Comparison of ENCODE assay signal across 23 cellular contexts in the genomic region with DNA sequence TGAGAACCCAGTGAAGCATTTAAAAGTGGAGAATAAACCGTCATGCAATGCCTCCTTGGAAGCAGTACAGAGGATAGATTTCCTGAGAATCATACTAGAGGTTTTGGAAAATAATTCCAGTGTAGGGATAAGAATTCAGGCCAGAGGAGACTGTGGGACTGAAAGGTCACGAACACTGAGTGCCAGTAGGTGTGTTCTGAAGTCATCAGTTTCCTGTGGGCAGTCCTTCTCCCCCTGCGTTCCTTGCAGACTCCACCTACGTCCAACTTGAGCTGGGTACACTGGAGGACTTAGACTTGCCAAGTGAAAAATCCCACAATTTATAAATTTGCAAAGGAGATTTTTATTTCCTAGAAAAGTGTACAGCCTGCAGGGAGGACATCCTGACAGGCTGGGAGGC.
DNase-seq lines count a peak whose midpoint lies in the region; ATAC-seq and TF ChIP-seq lines count a peak whose summit lies in the region.
"Had no signal": no experiment of that assay in that cellular context is flagged by ENCODE, and none has a peak within 500 bp of the region (broad histone marks: within the 10 kb centered on the region; RNA-seq: fewer than 3 reads in every experiment).

No MANE protein-coding gene starts in this region.

- 31 to 52% (median 36%) methylated on average over 4 of the region's 4 CpGs for WGBS in heart left ventricle, 4 donors
- WGBS in aorta, 2 donors = 4 to 7% methylated on average over 4 of the region's 4 CpGs

- no peak for TF ChIP-seq CTCF in heart left ventricle (IDR thresholded peaks at IDR 0.05)

- TF ChIP-seq POLR2A in heart left ventricle (IDR thresholded peaks at IDR 0.05) = no peak

- intact Hi-C loops in heart left ventricle (cut with DNase I) (no loop called here), Right ventricle myocardium inferior (cut with DNase I) (no loop called here), left ventricle myocardium superior (cut with micrococcal nuclease) (no loop called here), aorta (cut with DNase I) (no loop called here)

- peaks cover 0 to 8% (median 0%) of the 10 kb centered on the region in 12 donors for H3K9me3 ChIP-seq in heart left ventricle
- H3K9me3 ChIP-seq in aorta (ENCODE audit: control insufficient read depth, low read length) = peaks cover 2% of the 10 kb centered on the region

- H3K4me3 ChIP-seq in heart left ventricle = no peak overlapping the region
- H3K4me3 ChIP-seq in aorta (ENCODE audit: low read length in 2 of 2) = no peak overlapping the region

- H3K4me1 ChIP-seq in heart left ventricle (peaks cover 0 to 14% (median 0%) of the 10 kb centered on the region in 12 donors), aorta (ENCODE audit: control insufficient read depth in 1 of 2, insufficient read depth in 2 of 2, low read length in 2 of 2) (peaks cover 5 to 11% of the 10 kb centered on the region in 2 donors)

- H3K27ac ChIP-seq in heart left ventricle (peak overlapping the region in 1 of 12 donors; percentile 37), aorta (ENCODE audit: low read depth in 1 of 2, low read length in 2 of 2) (peak overlapping the region in 1 of 2 donors; percentile 88)
- H3K27ac ChIP-seq: HL-60, RWPE1 had no signal

- peak in 3 of 4 donors; percentile 59 to 83 (median 78) for ATAC-seq in heart left ventricle
- ATAC-seq in Right ventricle myocardium inferior = no peak
- ATAC-seq in left ventricle myocardium superior = peak; percentile 78
- ATAC-seq in aorta (ENCODE audit: low FRiP score) = peak; percentile 42
- no peak for ATAC-seq in HG03378 (IDR thresholded peaks at IDR 0.05; ENCODE audit: unreplicated experiment)
- ATAC-seq: CD8-positive, alpha-beta T cell; SK-N-SH treated with all-trans-retinoic acid at 6 μM for 48 hours had no signal

- H3K36me3 ChIP-seq in heart left ventricle = no peaks in the 10 kb centered on the region
- H3K36me3 ChIP-seq in aorta (ENCODE audit: control insufficient read depth in 1 of 2, insufficient read depth in 2 of 2, low read length in 1 of 2) = no peaks in the 10 kb centered on the region

- DNase-seq in heart left ventricle = no peak
- no peak for DNase-seq in Right ventricle myocardium inferior (ENCODE audit: missing footprints)
- DNase-seq in left ventricle myocardium superior = no peak
- peak; percentile 2 for DNase-seq in occipital lobe (lab: John Stamatoyannopoulos, UW)
- DNase-seq in aorta = no peak
- DNase-seq in DMS 273 treated with DMSO at 0.1 percent for 48 hours (lab: John Stamatoyannopoulos, UW) = no peak
- DNase-seq: AML-193; C1 segment of cervical spinal cord; CD8-positive, alpha-beta T cell; DMS153; GDM1; H7; KBM-7; MM.1S; NCI-H1048; NCI-H1436; NCI-H187 treated with DMSO at 0.1 percent for 48 hours; NCI-H2107; NCI-H748 treated with DMSO at 0.1 percent for 48 hours had no signal

- no peaks in the 10 kb centered on the region for H3K27me3 ChIP-seq in heart left ventricle
- H3K27me3 ChIP-seq in aorta (ENCODE audit: control insufficient read depth in 1 of 2, insufficient read depth in 2 of 2, low read length in 1 of 2) = no peaks in the 10 kb centered on the region

Comparison
In these comparisons a context has a peak if more than half of its experiments do, and no peak if none do; other contexts are left out.
1. ATAC-seq: peak in heart left ventricle (3 of 4), left ventricle myocardium superior (single experiment) and aorta (single experiment); none in Right ventricle myocardium inferior (single experiment) and HG03378 (single experiment).